ENCODE assay signal across 19 cellular contexts in genomic region chr1:995665-996633, GRCh38. TPM values are rescaled to one million over a fixed set of nuclear protein-coding genes. Genes with fewer than 3 reads are reported as not detected.
DNase-seq lines count a peak whose midpoint lies in the region; ATAC-seq and TF ChIP-seq lines count a peak whose summit lies in the region.
"Had no signal": no experiment of that assay in that cellular context is flagged by ENCODE, and none has a peak within 500 bp of the region (broad histone marks: within the 10 kb centered on the region; RNA-seq: fewer than 3 reads in every experiment).

No MANE protein-coding gene starts in this region.

- H3K4me3 ChIP-seq in RWPE2 (ENCODE audit: severe bottlenecking) (no peak overlapping the region), coronary artery (no peak overlapping the region)
- H3K4me3 ChIP-seq: SK-N-MC had no signal

- peaks cover 43% of the 10 kb centered on the region for H3K27me3 Mint-ChIP-seq in activated CD8-positive, alpha-beta memory T cell treated with anti-CD3 and anti-CD28 coated beads, Interleukin-2, amount 10 ng/mL, durations not matched to agents 7 days and 5 days

- peaks cover 25% of the 10 kb centered on the region for H3K4me1 Mint-ChIP-seq in activated CD8-positive, alpha-beta memory T cell treated with anti-CD3 and anti-CD28 coated beads, Interleukin-2, amount 10 ng/mL, durations not matched to agents 7 days and 5 days

- no peak overlapping the region for H3K27ac Mint-ChIP-seq in activated CD8-positive, alpha-beta memory T cell treated with anti-CD3 and anti-CD28 coated beads, Interleukin-2, amount 10 ng/mL, durations not matched to agents 7 days and 5 days

- H3K36me3 ChIP-seq in RWPE2 (ENCODE audit: low read depth) = no peaks in the 10 kb centered on the region
- H3K36me3 ChIP-seq: brain microvascular endothelial cell had no signal

- H3K4me3 Mint-ChIP-seq in activated CD8-positive, alpha-beta memory T cell treated with anti-CD3 and anti-CD28 coated beads, Interleukin-2, amount 10 ng/mL, durations not matched to agents 7 days and 5 days = no peak overlapping the region

- CTCF ChIA-PET in activated CD8-positive, alpha-beta memory T cell treated with anti-CD3 and anti-CD28 coated beads, Interleukin-2, amount 10 ng/mL, durations not matched to agents 7 days and 5 days (lab: Charles Lee) = interaction anchor here (1.8 kb wide), 1 partner anchor 13 kb away, joined by 6 read pairs; the partner anchor contains the start of gene PERM1

- no peak for ATAC-seq in activated CD8-positive, alpha-beta memory T cell treated with anti-CD3 and anti-CD28 coated beads, Interleukin-2, amount 10 ng/mL, durations not matched to agents 7 days and 5 days
- ATAC-seq in RWPE2 (ENCODE audit: low read depth) = peak; percentile 16; the same call in 2 of the 3 replicates

- H3K9me3 Mint-ChIP-seq in activated CD8-positive, alpha-beta memory T cell treated with anti-CD3 and anti-CD28 coated beads, Interleukin-2, amount 10 ng/mL, durations not matched to agents 7 days and 5 days (ENCODE audit: low read depth) = peaks cover 5% of the 10 kb centered on the region

- H3K9me3 ChIP-seq in RWPE2 (ENCODE audit: severe bottlenecking) = no peaks in the 10 kb centered on the region

- TF ChIP-seq CTCF in RWPE2 (IDR thresholded peaks at IDR 0.05; ENCODE audit: poor library complexity, severe bottlenecking) (no peak), coronary artery (IDR thresholded peaks at IDR 0.05) (no peak)

- DNase-seq in activated CD8-positive, alpha-beta memory T cell treated with anti-CD3 and anti-CD28 coated beads for 24 hours = peak; percentile 56
- DNase-seq in activated CD8-positive, alpha-beta memory T cell treated with anti-CD3 and anti-CD28 coated beads, Interleukin-2, amount 10 ng/mL, durations not matched to agents 7 days and 5 days = no peak
- DNase-seq in RWPE2 (ENCODE audit: low spot score) (peak; percentile 67), islet precursor cell (peak; percentile 59), renal cortical epithelial cell (ENCODE audit: low read depth) (peak; percentile 23), coronary artery (ENCODE audit: low spot score) (no peak), GDM1 (lab: John Stamatoyannopoulos, UW) (no peak), NCI-H774 (lab: John Stamatoyannopoulos, UW) (no peak)
- DNase-seq: activated effector memory CD4-positive, alpha-beta T cell treated with Interleukin-2 at 50 U/mL for 16 hours; brain microvascular endothelial cell; DMS79 treated with DMSO at 0.1 percent for 48 hours; KG1; NCI-H1105; NCI-H526 treated with DMSO at 0.1 percent for 48 hours; stimulated activated CD4-positive, alpha-beta T cell treated with anti-CD3 and anti-CD28 coated beads, Interleukin-12 subunit alpha, Interleukin-12 subunit beta, amount 100 ng/mL, for 4 hours; stimulated activated naive CD4-positive, alpha-beta T cell had no signal

- H3K36me3 Mint-ChIP-seq in activated CD8-positive, alpha-beta memory T cell treated with anti-CD3 and anti-CD28 coated beads, Interleukin-2, amount 10 ng/mL, durations not matched to agents 7 days and 5 days = peaks cover 7% of the 10 kb centered on the region

- peaks cover 5% of the 10 kb centered on the region for H3K4me1 ChIP-seq in RWPE2 (ENCODE audit: insufficient read depth, poor library complexity, severe bottlenecking)

- no peaks in the 10 kb centered on the region for H3K27me3 ChIP-seq in RWPE2 (ENCODE audit: insufficient read depth, poor library complexity, severe bottlenecking)
- H3K27me3 ChIP-seq: brain microvascular endothelial cell had no signal

- H3K27ac ChIP-seq in RWPE2 (ENCODE audit: poor library complexity, severe bottlenecking) = no peak overlapping the region
- H3K27ac ChIP-seq in coronary artery = no peak overlapping the region
- H3K27ac ChIP-seq: brain microvascular endothelial cell, SK-N-MC had no signal

RNA-seq across cellular contexts. Expression of gene HES4, which starts 3.9 kb away (rescaled TPM):
- 1 to 10 TPM in 1 of 2 experiments, under 1 TPM in 1; 0.61 to 1.6 TPM for total RNA-seq in activated CD8-positive, alpha-beta memory T cell treated with anti-CD3 and anti-CD28 coated beads, Interleukin-2, amount 10 ng/mL, durations not matched to agents 7 days and 5 days
- 12.4 and 78.1 TPM in 2 replicates for total RNA-seq in renal cortical epithelial cell

RNA-seq across cellular contexts. Expression of gene PERM1, which starts 14.1 kb away (rescaled TPM):
- total RNA-seq in activated CD8-positive, alpha-beta memory T cell treated with anti-CD3 and anti-CD28 coated beads, Interleukin-2, amount 10 ng/mL, durations not matched to agents 7 days and 5 days = not detected
- total RNA-seq in renal cortical epithelial cell = 0.10 TPM in 1 of 2 replicates, not detected in the other
- total RNA-seq: A673; activated CD8-positive, alpha-beta memory T cell treated with anti-CD3 and anti-CD28 coated beads for 36 hours had no signal

RNA-seq across cellular contexts. Expression of gene ISG15, which starts 17.3 kb away (rescaled TPM):
- 100 to 1,000 TPM; 432 to 986 TPM for total RNA-seq in activated CD8-positive, alpha-beta memory T cell treated with anti-CD3 and anti-CD28 coated beads, Interleukin-2, amount 10 ng/mL, durations not matched to agents 7 days and 5 days
- total RNA-seq in renal cortical epithelial cell = 15.7 and 196 TPM in 2 replicates

RNA-seq across cellular contexts. Expression of gene AGRN, which starts 24.0 kb away (rescaled TPM):
- 10 to 100 TPM; 29.3 to 32.8 TPM for total RNA-seq in activated CD8-positive, alpha-beta memory T cell treated with anti-CD3 and anti-CD28 coated beads, Interleukin-2, amount 10 ng/mL, durations not matched to agents 7 days and 5 days
- total RNA-seq in renal cortical epithelial cell = 353 and 1,083 TPM in 2 replicates

RNA-seq across cellular contexts. Expression of gene PLEKHN1, which starts 29.7 kb away (rescaled TPM):
- 1 to 10 TPM; 3.3 to 3.9 TPM for total RNA-seq in activated CD8-positive, alpha-beta memory T cell treated with anti-CD3 and anti-CD28 coated beads, Interleukin-2, amount 10 ng/mL, durations not matched to agents 7 days and 5 days
- total RNA-seq in renal cortical epithelial cell = 2.4 and 2.6 TPM in 2 replicates
- total RNA-seq: A673 had no signal

Comparison
In these comparisons a context has a peak if more than half of its experiments do, and no peak if none do; other contexts are left out.
1. DNase-seq: peak in activated CD8-positive, alpha-beta memory T cell treated with anti-CD3 and anti-CD28 coated beads for 24 hours (single experiment), RWPE2 (single experiment), islet precursor cell (single experiment) and renal cortical epithelial cell (single experiment); none in activated CD8-positive, alpha-beta memory T cell treated with anti-CD3 and anti-CD28 coated beads, Interleukin-2, amount 10 ng/mL, durations not matched to agents 7 days and 5 days (single experiment), coronary artery (single experiment), GDM1 (single experiment) and NCI-H774 (single experiment).